8 cellular contexts compared by ENCODE assay signal in genomic region chrX:75746891-75747639, GRCh38. TPM values are rescaled to one million over a fixed set of nuclear protein-coding genes. Genes with fewer than 3 reads are reported as not detected.
DNase-seq lines count a peak whose midpoint lies in the region; ATAC-seq, FAIRE-seq and TF ChIP-seq lines count a peak whose summit lies in the region.

No MANE protein-coding gene starts in this region.

- H3K36me3 ChIP-seq in GM06990 (ENCODE audit: control insufficient read depth, insufficient read depth, low read length): no peaks in the 10 kb centered on the region
- H3K36me3 ChIP-seq in neuron (ENCODE audit: insufficient read depth, low read length): no peaks in the 10 kb centered on the region

- no peaks in the 10 kb centered on the region for H3K27me3 Mint-ChIP-seq in activated T-cell treated with anti-CD3 and anti-CD28 coated beads, Interleukin-2, amount 50 U/mL, for 4 hours (ENCODE audit: low read depth)
- no peaks in the 10 kb centered on the region for H3K27me3 Mint-ChIP-seq in type B pancreatic cell

- no peaks in the 10 kb centered on the region for H3K36me3 Mint-ChIP-seq in activated T-cell treated with anti-CD3 and anti-CD28 coated beads, Interleukin-2, amount 50 U/mL, for 4 hours (ENCODE audit: insufficient read depth)
- peaks cover 8% of the 10 kb centered on the region for H3K36me3 Mint-ChIP-seq in type B pancreatic cell

- H3K4me1 Mint-ChIP-seq in activated T-cell treated with anti-CD3 and anti-CD28 coated beads, Interleukin-2, amount 50 U/mL, for 4 hours (ENCODE audit: low read depth): peaks cover 12% of the 10 kb centered on the region
- H3K4me1 Mint-ChIP-seq in type B pancreatic cell (ENCODE audit: unreplicated experiment): no peaks in the 10 kb centered on the region

- peak overlapping the region; percentile 78 for H3K4me3 Mint-ChIP-seq in activated T-cell treated with anti-CD3 and anti-CD28 coated beads, Interleukin-2, amount 50 U/mL, for 4 hours
- peak overlapping the region; percentile 88 for H3K4me3 Mint-ChIP-seq in type B pancreatic cell

- no peak overlapping the region for H3K27ac Mint-ChIP-seq in type B pancreatic cell

- ATAC-seq in activated T-cell treated with anti-CD3 and anti-CD28 coated beads, Interleukin-2, amount 50 U/mL, for 4 hours: peak; percentile 46 to 82

- no peaks in the 10 kb centered on the region for H3K27me3 ChIP-seq in GM06990 (replicated peaks; ENCODE audit: control insufficient read depth, insufficient read depth, low read length)
- no peaks in the 10 kb centered on the region for H3K27me3 ChIP-seq in neuron (ENCODE audit: insufficient read depth, low read length)

- TF ChIP-seq CTCF in GM06990 (IDR thresholded peaks at IDR 0.05; ENCODE audit: insufficient read depth, low read length, poor library complexity, severe bottlenecking) (no peak), fibroblast of villous mesenchyme (IDR thresholded peaks at IDR 0.05; ENCODE audit: insufficient read depth, low read depth, low read length) (no peak), type B pancreatic cell (conservative IDR thresholded peaks at IDR 0.05) (no peak)

- DNase-seq in GM06990 (ENCODE audit: extremely low read depth, insufficient read length): peak; percentile 9
- peak; percentile 13 for DNase-seq in H54 (ENCODE audit: insufficient read length, low spot score)
- peak; percentile 34 for DNase-seq in NCI-H1105 (lab: John Stamatoyannopoulos, UW)
- DNase-seq in activated T-cell treated with anti-CD3 and anti-CD28 coated beads, Interleukin-2, amount 50 U/mL, for 4 hours: peak; percentile 16
- DNase-seq in fibroblast of villous mesenchyme (ENCODE audit: low read depth): peak; percentile 3
- no peak for DNase-seq in type B pancreatic cell (ENCODE audit: extremely low spot score, unreplicated experiment)
- DNase-seq in NCI-H1048 (lab: John Stamatoyannopoulos, UW): no peak

- H2AFZ ChIP-seq in neuron (ENCODE audit: low read depth, low read length): peak overlapping the region; percentile 64

- peaks cover 13% of the 10 kb centered on the region for H3K9me3 Mint-ChIP-seq in activated T-cell treated with anti-CD3 and anti-CD28 coated beads, Interleukin-2, amount 50 U/mL, for 4 hours
- H3K9me3 Mint-ChIP-seq in type B pancreatic cell: peaks cover 26% of the 10 kb centered on the region

- FAIRE-seq in H54 (lab: Jason Lieb, UNC): no peak

- TF ChIP-seq POLR2A in H54 (IDR thresholded peaks at IDR 0.05; ENCODE audit: low read depth, low read length): no peak

- peaks cover 14% of the 10 kb centered on the region for H3K4me1 ChIP-seq in neuron (ENCODE audit: insufficient read depth, low read length)

- H3K9me3 ChIP-seq in neuron (ENCODE audit: low read length): peaks cover 7% of the 10 kb centered on the region

- H3K4me3 ChIP-seq in GM06990 (replicated peaks; ENCODE audit: low read depth, low read length): peak overlapping the region; percentile 63
- H3K4me3 ChIP-seq in fibroblast of villous mesenchyme (ENCODE audit: low read depth, low read length): peak overlapping the region; percentile 53
- peak overlapping the region; percentile 91 for H3K4me3 ChIP-seq in neuron (ENCODE audit: low read length)

RNA-seq across cellular contexts. Expression of gene MAGEE2, which starts 38.0 kb away (rescaled TPM):
- total RNA-seq in activated T-cell treated with anti-CD3 and anti-CD28 coated beads, Interleukin-2, amount 50 U/mL, for 4 hours: not detected
- total RNA-seq in fibroblast of villous mesenchyme (not detected in 2 replicates), type B pancreatic cell (ENCODE audit: low replicate concordance) (not detected in 2 replicates)

Comparison
In these comparisons a context has a peak if more than half of its experiments do, and no peak if none do; other contexts are left out.
1. DNase-seq: peak in GM06990 (single experiment), H54 (single experiment), NCI-H1105 (single experiment), activated T-cell treated with anti-CD3 and anti-CD28 coated beads, Interleukin-2, amount 50 U/mL, for 4 hours (single experiment) and fibroblast of villous mesenchyme (single experiment); none in type B pancreatic cell (single experiment) and NCI-H1048 (single experiment).
2. Peak in every context shown above with its lines, with median percentiles within 50 percentile points of each other: H3K4me3 ChIP-seq.